Comparison of ENCODE assay signal across 13 cellular contexts in the genomic region with DNA sequence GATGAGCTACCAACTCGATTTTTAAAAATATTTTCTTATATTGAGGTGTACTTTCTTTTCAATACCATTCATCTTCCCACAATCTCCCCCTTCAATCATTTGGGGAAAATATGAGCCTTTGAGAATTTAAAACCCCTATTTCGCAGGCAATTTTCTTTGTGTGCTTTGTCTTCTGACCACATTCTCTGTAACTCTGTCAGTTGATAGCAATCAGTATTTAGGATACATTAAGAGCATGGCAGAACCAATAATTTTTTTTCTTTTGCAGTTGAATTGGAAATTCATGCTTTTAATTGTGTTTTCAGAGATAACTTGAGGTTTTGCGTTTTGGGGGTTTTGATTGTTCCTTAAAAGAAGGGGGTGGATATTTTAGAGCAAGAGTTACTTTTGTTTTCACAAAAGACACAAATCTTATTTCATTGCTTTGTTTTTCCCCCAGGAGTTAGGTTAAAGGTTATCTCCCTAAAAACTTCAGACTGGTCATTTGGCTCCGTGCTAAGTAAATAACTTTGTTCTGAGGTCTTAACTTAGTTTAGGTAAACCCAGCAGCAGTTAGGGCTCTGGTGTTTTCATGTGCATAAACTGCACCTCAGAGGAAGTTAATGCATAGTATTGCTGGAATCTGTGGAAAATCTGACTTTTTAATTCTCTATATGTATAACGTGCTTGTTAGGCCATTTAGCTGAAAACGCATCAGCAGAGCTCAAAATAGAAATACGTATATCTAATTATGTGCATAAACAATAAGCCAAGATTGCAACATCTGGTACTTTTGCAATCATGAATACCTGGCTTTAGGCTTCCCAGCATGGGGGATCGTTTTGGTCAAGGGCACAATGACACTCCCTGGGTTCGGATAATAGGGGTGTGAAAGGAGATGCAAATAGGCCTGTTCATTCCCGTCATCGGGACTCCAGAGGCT.
DNase-seq lines count a peak whose midpoint lies in the region; ATAC-seq and TF ChIP-seq lines count a peak whose summit lies in the region.
"Had no signal": no experiment of that assay in that cellular context is flagged by ENCODE, and none has a peak within 500 bp of the region (broad histone marks: within the 10 kb centered on the region; RNA-seq: fewer than 3 reads in every experiment).

No MANE protein-coding gene starts in this region.

- TF ChIP-seq CTCF in cardiac muscle cell (IDR thresholded peaks at IDR 0.05; ENCODE audit: low read depth, low read length) (no peak), ascending aorta (IDR thresholded peaks at IDR 0.05) (no peak)

- H3K4me3 ChIP-seq in cardiac muscle cell: no peak overlapping the region
- H3K4me3 ChIP-seq in iPS-18a (ENCODE audit: low read length): peak overlapping the region; percentile 34
- no peak overlapping the region for H3K4me3 ChIP-seq in ascending aorta
- no peak overlapping the region for H3K4me3 ChIP-seq in MG63
- H3K4me3 ChIP-seq: mucosa of descending colon had no signal

- peak overlapping the region; percentile 34 for H3K9ac ChIP-seq in iPS-18a (ENCODE audit: low read length)

- no peaks in the 10 kb centered on the region for H3K27me3 ChIP-seq in cardiac muscle cell
- H3K27me3 ChIP-seq in iPS-18a (ENCODE audit: control insufficient read depth, insufficient read depth, low read length): no peaks in the 10 kb centered on the region
- no peaks in the 10 kb centered on the region for H3K27me3 ChIP-seq in ascending aorta
- no peaks in the 10 kb centered on the region for H3K27me3 ChIP-seq in MG63

- DNase-seq in cardiac muscle cell (ENCODE audit: low read depth in 1 of 2, low spot score in 1 of 2) (peak in 1 of 2 donors; percentile 45), Right ventricle myocardium inferior (ENCODE audit: missing footprints) (no peak), astrocyte of the hippocampus (ENCODE audit: low read depth, low spot score) (peak; percentile 8), HPDE6-E6E7 (ENCODE audit: extremely low spot score) (no peak), ascending aorta (ENCODE audit: low spot score in 2 of 2) (no peak), NCI-H2227 treated with DMSO at 0.1 percent for 48 hours (lab: John Stamatoyannopoulos, UW) (no peak), MG63 (no peak)
- DNase-seq: activated naive CD4-positive, alpha-beta T cell; MM.1S; mucosa of descending colon; posterior cingulate gyrus; substantia nigra had no signal

- H3K27ac ChIP-seq in cardiac muscle cell (peak overlapping the region; percentile 44), iPS-18a (ENCODE audit: low read length) (peak overlapping the region; percentile 56), ascending aorta (no peak overlapping the region)

- intact Hi-C loops in Right ventricle myocardium inferior (cut with DNase I) (no loop called here), ascending aorta (cut with DNase I) (loop anchor here (5.0 kb wide), 1 partner anchor 328 kb away; no protein-coding TSS in a partner anchor)

- H3K4me1 ChIP-seq in cardiac muscle cell (ENCODE audit: low read depth) (peaks cover 24% of the 10 kb centered on the region), iPS-18a (ENCODE audit: control insufficient read depth, low read depth, low read length) (peaks cover 30% of the 10 kb centered on the region), ascending aorta (no peaks in the 10 kb centered on the region)

- no peak for ATAC-seq in Right ventricle myocardium inferior
- ATAC-seq: mucosa of descending colon had no signal

- H3K36me3 ChIP-seq in cardiac muscle cell (no peaks in the 10 kb centered on the region), iPS-18a (ENCODE audit: control insufficient read depth, low read depth, low read length) (no peaks in the 10 kb centered on the region), ascending aorta (no peaks in the 10 kb centered on the region), MG63 (no peaks in the 10 kb centered on the region)

- H3K9me3 ChIP-seq in cardiac muscle cell (ENCODE audit: low read depth) (no peaks in the 10 kb centered on the region), iPS-18a (ENCODE audit: control insufficient read depth, low read depth, low read length) (no peaks in the 10 kb centered on the region), ascending aorta (no peaks in the 10 kb centered on the region), MG63 (no peaks in the 10 kb centered on the region)

Comparison
In these comparisons a context has a peak if more than half of its experiments do, and no peak if none do; other contexts are left out.
1. H3K27ac ChIP-seq: peak in cardiac muscle cell (single experiment) and iPS-18a (single experiment); none in ascending aorta (0 of 2).